6 cellular contexts compared by ENCODE assay signal in genomic region chr16:2008631-2009301, GRCh38. TPM values are rescaled to one million over a fixed set of nuclear protein-coding genes. Genes with fewer than 3 reads are reported as not detected.
DNase-seq lines count a peak whose midpoint lies in the region; ATAC-seq and TF ChIP-seq lines count a peak whose summit lies in the region.

No MANE protein-coding gene starts in this region.

- intact Hi-C loops in left cardiac atrium (cut with DNase I) = no loop called here

- peaks cover 7% of the 10 kb centered on the region for H3K4me1 ChIP-seq in RWPE2 (ENCODE audit: insufficient read depth, poor library complexity, severe bottlenecking)
- H3K4me1 ChIP-seq in thoracic aorta (ENCODE audit: control insufficient read depth in 1 of 2, low read depth in 2 of 2) = peaks cover 30 to 52% of the 10 kb centered on the region in 2 donors

- no peak for TF ChIP-seq CTCF in RWPE2 (IDR thresholded peaks at IDR 0.05; ENCODE audit: poor library complexity, severe bottlenecking)
- no peak for TF ChIP-seq CTCF in thoracic aorta (IDR thresholded peaks at IDR 0.05)

- no peaks in the 10 kb centered on the region for H3K27me3 ChIP-seq in H7 (ENCODE audit: control insufficient read depth, insufficient read depth, low read length)
- no peaks in the 10 kb centered on the region for H3K27me3 ChIP-seq in RWPE2 (ENCODE audit: insufficient read depth, poor library complexity, severe bottlenecking)
- no peaks in the 10 kb centered on the region for H3K27me3 ChIP-seq in thoracic aorta (replicated peaks; ENCODE audit: insufficient read depth)

- DNase-seq in H7 (peak; percentile 82), RWPE2 (ENCODE audit: low spot score) (no peak), left cardiac atrium (no peak), thoracic aorta (ENCODE audit: low spot score) (no peak), SW 1271 (lab: John Stamatoyannopoulos, UW) (no peak)

- H3K36me3 ChIP-seq in H7 (replicated peaks; ENCODE audit: control insufficient read depth, insufficient read depth, low read length) = 0 out of 2 replicates have a peak, but pooled peaks cover 1% of the 10 kb centered on the region
- peaks cover 33% of the 10 kb centered on the region for H3K36me3 ChIP-seq in RWPE2 (ENCODE audit: low read depth)
- H3K36me3 ChIP-seq in thoracic aorta = no peaks in the 10 kb centered on the region

- peak overlapping the region; percentile 85 for H3K27ac ChIP-seq in RWPE2 (ENCODE audit: poor library complexity, severe bottlenecking)
- H3K27ac ChIP-seq in thoracic aorta = peak overlapping the region; percentile 65 to 79

- H3K9me3 ChIP-seq in RWPE2 (ENCODE audit: severe bottlenecking) (no peaks in the 10 kb centered on the region), thoracic aorta (no peaks in the 10 kb centered on the region)

- ATAC-seq in RWPE2 (ENCODE audit: low read depth) (no peak), left cardiac atrium (peak; percentile 2 to 3), thoracic aorta (ENCODE audit: insufficient number of reproducible peaks, low FRiP score, low read depth) (no peak), GM18520 (IDR thresholded peaks at IDR 0.05; ENCODE audit: unreplicated experiment) (no peak)

- H3K4me3 ChIP-seq in H7 (ENCODE audit: insufficient read depth, low read depth, low read length) (peak overlapping the region; percentile 76), RWPE2 (ENCODE audit: severe bottlenecking) (peak overlapping the region; percentile 77), thoracic aorta (peak overlapping the region; percentile 98)

RNA-seq across cellular contexts. Expression of gene ZNF598, which starts 0.9 kb away (rescaled TPM):
- total RNA-seq in H7 (2014; rRNA removed; shearing (Covaris generic)) = 28.4 and 30.8 TPM in 2 replicates
- total RNA-seq in left cardiac atrium (10 to 100 TPM; 14.7 to 22.9 TPM), thoracic aorta (10 to 100 TPM; 65.8 to 68.5 TPM)

RNA-seq across cellular contexts. Expression of gene NPW, which starts 10.8 kb away (rescaled TPM):
- 2.0 and 2.3 TPM in 2 replicates for total RNA-seq in H7 (2014; rRNA removed; shearing (Covaris generic))
- total RNA-seq in left cardiac atrium (under 1 TPM in 1 of 2 donors, not detected in 1; 0.84 TPM), thoracic aorta (not detected)

RNA-seq across cellular contexts. Expression of gene NHERF2, which starts 17.9 kb away (rescaled TPM):
- total RNA-seq in H7 (2014; rRNA removed; shearing (Covaris generic)) = 14.0 and 17.1 TPM in 2 replicates
- 100 to 1,000 TPM; 164 to 242 TPM for total RNA-seq in left cardiac atrium
- 10 to 100 TPM; 66.0 to 84.1 TPM for total RNA-seq in thoracic aorta

RNA-seq across cellular contexts. Expression of gene SYNGR3, which starts 19.0 kb away (rescaled TPM):
- 38.6 and 60.0 TPM in 2 replicates for total RNA-seq in H7 (2014; rRNA removed; shearing (Covaris generic))
- 1 to 10 TPM in 1 of 2 donors, under 1 TPM in 1; 0.74 to 1.9 TPM for total RNA-seq in left cardiac atrium
- 1 to 10 TPM in 1 of 2 donors, under 1 TPM in 1; 0.49 to 1.5 TPM for total RNA-seq in thoracic aorta

RNA-seq across cellular contexts. Expression of gene GFER, which starts 24.8 kb away (rescaled TPM):
- 75.1 and 77.8 TPM in 2 replicates for total RNA-seq in H7 (2014; rRNA removed; shearing (Covaris generic))
- total RNA-seq in left cardiac atrium (10 to 100 TPM; 18.1 to 20.6 TPM), thoracic aorta (10 to 100 TPM; 12.4 to 14.6 TPM)

Comparison
In these comparisons a context has a peak if more than half of its experiments do, and no peak if none do; other contexts are left out.
1. ATAC-seq: peak in left cardiac atrium (2 of 2); none in RWPE2 (single experiment), thoracic aorta (single experiment) and GM18520 (single experiment).
2. Peak in every context shown above with its lines, with median percentiles within 50 percentile points of each other: H3K4me3 ChIP-seq.